Comparison of ENCODE assay signal across 11 cellular contexts in the genomic region with DNA sequence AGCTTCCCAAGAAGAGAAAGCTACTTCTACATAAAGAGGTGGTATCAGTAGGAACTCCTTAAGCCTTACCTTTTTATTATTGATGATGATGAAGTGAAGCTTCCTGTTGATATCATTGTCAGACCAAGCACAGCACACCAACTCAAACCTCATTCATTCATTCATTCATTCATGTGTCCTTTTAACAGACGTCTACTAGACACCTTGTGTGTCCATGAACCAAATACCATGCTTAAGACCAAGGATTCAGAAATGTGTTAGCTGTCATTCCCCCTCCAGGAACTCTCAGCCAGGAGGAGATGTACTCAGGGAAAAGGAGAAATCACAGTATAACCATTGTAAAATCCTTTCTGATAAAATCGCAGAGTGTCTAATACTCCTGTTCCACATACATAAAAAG.
DNase-seq lines count a peak whose midpoint lies in the region; ATAC-seq and TF ChIP-seq lines count a peak whose summit lies in the region.
"Had no signal": no experiment of that assay in that cellular context is flagged by ENCODE, and none has a peak within 500 bp of the region (broad histone marks: within the 10 kb centered on the region; RNA-seq: fewer than 3 reads in every experiment).

No MANE protein-coding gene starts in this region.

- H2AFZ ChIP-seq in fibroblast of lung (ENCODE audit: low read length): no peak overlapping the region

- H3K4me1 ChIP-seq in fibroblast of lung (ENCODE audit: control insufficient read depth, extremely low read depth, insufficient read depth, low read length) (peaks cover 13% of the 10 kb centered on the region), ovary (ENCODE audit: insufficient read depth) (peaks cover 9% of the 10 kb centered on the region)

- H3K9me3 Mint-ChIP-seq in activated T-helper 17 cell treated with anti-CD3 and anti-CD28 coated beads, Interleukin-2, amount 50 U/mL, for 72 hours: no peaks in the 10 kb centered on the region
- no peaks in the 10 kb centered on the region for H3K9me3 Mint-ChIP-seq in type B pancreatic cell
- no peaks in the 10 kb centered on the region for H3K9me3 Mint-ChIP-seq in activated naive CD8-positive, alpha-beta T cell treated with anti-CD3 and anti-CD28 coated beads, Interleukin-2, amount 50 U/mL, for 24 hours

- DNase-seq in fibroblast of lung (ENCODE audit: low read depth in 2 of 2) (no peak), ovary (no peak), type B pancreatic cell (ENCODE audit: extremely low spot score, unreplicated experiment) (no peak), D341Med (ENCODE audit: low spot score) (no peak), hippocampal formation (lab: John Stamatoyannopoulos, UW) (no peak)
- DNase-seq in activated naive CD8-positive, alpha-beta T cell treated with anti-CD3 and anti-CD28 coated beads, Interleukin-2, amount 50 U/mL, for 24 hours: no peak
- DNase-seq: DMS79; NCI-H187; stimulated activated naive CD8-positive, alpha-beta T cell treated with anti-CD3 and anti-CD28 coated beads, Interleukin-15, Interleukin-2, amounts not matched to agents 100 U/mL and 50 U/mL, for 24 hours had no signal

- H3K27ac ChIP-seq in fibroblast of lung (ENCODE audit: insufficient read depth, low read length): peak overlapping the region; percentile 83
- H3K27ac ChIP-seq in ovary: peak overlapping the region; percentile 62 to 78

- no peak overlapping the region for H3K4me3 Mint-ChIP-seq in activated T-helper 17 cell treated with anti-CD3 and anti-CD28 coated beads, Interleukin-2, amount 50 U/mL, for 72 hours
- H3K4me3 Mint-ChIP-seq in type B pancreatic cell: peak overlapping the region; percentile 23
- H3K4me3 Mint-ChIP-seq in activated naive CD8-positive, alpha-beta T cell treated with anti-CD3 and anti-CD28 coated beads, Interleukin-2, amount 50 U/mL, for 24 hours: no peak overlapping the region

- no peak for TF ChIP-seq EP300 in ovary (IDR thresholded peaks at IDR 0.05)

- H3K4me3 ChIP-seq in fibroblast of lung (replicated peaks in 1 of 4; ENCODE audit: control extremely low read depth in 1 of 4, insufficient read depth in 1 of 4, low read depth in 3 of 4, low read length in 4 of 4) (no peak overlapping the region), ovary (no peak overlapping the region)

- peaks cover 5% of the 10 kb centered on the region for H3K4me1 Mint-ChIP-seq in activated T-helper 17 cell treated with anti-CD3 and anti-CD28 coated beads, Interleukin-2, amount 50 U/mL, for 72 hours
- peaks cover 67% of the 10 kb centered on the region for H3K4me1 Mint-ChIP-seq in type B pancreatic cell (ENCODE audit: unreplicated experiment)
- H3K4me1 Mint-ChIP-seq in activated naive CD8-positive, alpha-beta T cell treated with anti-CD3 and anti-CD28 coated beads, Interleukin-2, amount 50 U/mL, for 24 hours: peaks cover 17% of the 10 kb centered on the region

- WGBS in ovary, 3 donors: 62 to 66% (median 64%) methylated on average over 2 of the region's 2 CpGs

- H4K20me1 ChIP-seq in fibroblast of lung (ENCODE audit: control insufficient read depth, extremely low read depth, insufficient read depth, low read length): no peaks in the 10 kb centered on the region

- H3K9ac ChIP-seq in fibroblast of lung (ENCODE audit: insufficient read depth, low read length): no peak overlapping the region

- TF ChIP-seq POLR2A in ovary (IDR thresholded peaks at IDR 0.05): no peak

- no peaks in the 10 kb centered on the region for H3K36me3 ChIP-seq in fibroblast of lung (ENCODE audit: control insufficient read depth, insufficient read depth, low read length)
- H3K36me3 ChIP-seq in ovary: no peaks in the 10 kb centered on the region

- intact Hi-C loops in ovary (cut with DNase I): no loop called here

- no peak for TF ChIP-seq CTCF in fibroblast of lung (conservative IDR thresholded peaks at IDR 0.05 in 1 of 2, IDR thresholded peaks at IDR 0.05 in 1 of 2; ENCODE audit: low read depth in 1 of 2, low read length in 2 of 2)
- TF ChIP-seq CTCF in ovary (IDR thresholded peaks at IDR 0.05): no peak
- no peak for TF ChIP-seq CTCF in type B pancreatic cell (conservative IDR thresholded peaks at IDR 0.05)

- H3K27me3 Mint-ChIP-seq in activated T-helper 17 cell treated with anti-CD3 and anti-CD28 coated beads, Interleukin-2, amount 50 U/mL, for 72 hours: no peaks in the 10 kb centered on the region
- H3K27me3 Mint-ChIP-seq in type B pancreatic cell: no peaks in the 10 kb centered on the region
- no peaks in the 10 kb centered on the region for H3K27me3 Mint-ChIP-seq in activated naive CD8-positive, alpha-beta T cell treated with anti-CD3 and anti-CD28 coated beads, Interleukin-2, amount 50 U/mL, for 24 hours

- H3K27me3 ChIP-seq in fibroblast of lung (ENCODE audit: control insufficient read depth, insufficient read depth, low read length) (no peaks in the 10 kb centered on the region), ovary (no peaks in the 10 kb centered on the region)

- no peak for ATAC-seq in activated T-helper 17 cell treated with anti-CD3 and anti-CD28 coated beads, Interleukin-2, amount 50 U/mL, for 72 hours (replicated peaks)
- no peak for ATAC-seq in HG03039 (IDR thresholded peaks at IDR 0.05; ENCODE audit: unreplicated experiment)
- ATAC-seq in activated naive CD8-positive, alpha-beta T cell treated with anti-CD3 and anti-CD28 coated beads, Interleukin-2, amount 50 U/mL, for 24 hours: no peak
- ATAC-seq: stimulated activated naive CD8-positive, alpha-beta T cell treated with anti-CD3 and anti-CD28 coated beads, Interleukin-15, Interleukin-2, amounts not matched to agents 100 U/mL and 50 U/mL, for 24 hours had no signal

- H3K36me3 Mint-ChIP-seq in activated T-helper 17 cell treated with anti-CD3 and anti-CD28 coated beads, Interleukin-2, amount 50 U/mL, for 72 hours (ENCODE audit: low read depth): no peaks in the 10 kb centered on the region
- peaks cover 9% of the 10 kb centered on the region for H3K36me3 Mint-ChIP-seq in type B pancreatic cell
- no peaks in the 10 kb centered on the region for H3K36me3 Mint-ChIP-seq in activated naive CD8-positive, alpha-beta T cell treated with anti-CD3 and anti-CD28 coated beads, Interleukin-2, amount 50 U/mL, for 24 hours (ENCODE audit: low read depth)

- H3K79me2 ChIP-seq in fibroblast of lung (ENCODE audit: control insufficient read depth, insufficient read depth, low read length): no peaks in the 10 kb centered on the region

- no peak overlapping the region for H3K4me2 ChIP-seq in fibroblast of lung (ENCODE audit: extremely low read depth, insufficient read depth, low read length)

- H3K9me3 ChIP-seq in fibroblast of lung (ENCODE audit: control insufficient read depth, insufficient read depth, low read depth, low read length) (no peaks in the 10 kb centered on the region), ovary (no peaks in the 10 kb centered on the region)

- H3K27ac Mint-ChIP-seq in activated T-helper 17 cell treated with anti-CD3 and anti-CD28 coated beads, Interleukin-2, amount 50 U/mL, for 72 hours: peak overlapping the region; percentile 75
- peak overlapping the region; percentile 88 for H3K27ac Mint-ChIP-seq in type B pancreatic cell
- H3K27ac Mint-ChIP-seq in activated naive CD8-positive, alpha-beta T cell treated with anti-CD3 and anti-CD28 coated beads, Interleukin-2, amount 50 U/mL, for 24 hours: no peak overlapping the region
